ENCODE assay signal across 1 cellular context in the genomic region with DNA sequence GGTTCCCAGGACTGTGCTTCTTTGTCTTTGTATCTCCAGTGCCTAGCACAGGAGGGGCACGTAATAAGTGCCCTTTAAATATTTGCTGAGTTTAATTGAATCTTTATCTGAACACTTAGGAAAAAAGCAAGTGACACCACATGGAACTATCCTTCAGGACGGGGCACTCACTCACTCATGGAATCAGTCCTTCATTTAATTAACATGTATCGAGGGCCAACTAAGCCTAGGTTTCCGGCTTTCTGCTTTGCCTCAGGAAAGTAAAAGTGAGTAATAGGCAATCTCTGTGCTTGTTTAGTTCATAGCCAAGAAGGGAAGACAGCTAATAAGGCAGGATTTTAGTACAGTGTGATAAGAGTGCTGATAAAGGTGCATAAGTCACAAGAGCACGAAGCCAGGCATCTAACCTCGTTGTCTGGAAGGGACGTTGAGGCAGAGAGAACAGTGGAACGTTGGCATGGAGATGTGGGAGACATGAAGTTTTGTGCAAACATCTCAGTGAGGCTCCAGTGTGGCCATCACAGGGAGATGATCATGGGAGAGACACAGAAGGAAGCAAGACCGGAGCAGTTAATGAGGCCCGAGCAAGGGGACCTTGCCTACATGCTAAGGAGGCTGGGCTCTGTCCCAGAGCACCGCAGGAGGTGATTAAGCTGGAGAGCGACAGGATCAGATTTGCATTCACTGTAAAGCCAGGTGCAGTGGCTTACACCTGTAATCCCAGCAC.
TF ChIP-seq lines count a peak whose summit lies in the region.

No MANE protein-coding gene starts in this region.

TF ChIP-seq in HEK293, 187 proteins besides CTCF, POLR2A, EP300 and RAD21 (continued from another document):
- TF ChIP-seq, protein P1, sequence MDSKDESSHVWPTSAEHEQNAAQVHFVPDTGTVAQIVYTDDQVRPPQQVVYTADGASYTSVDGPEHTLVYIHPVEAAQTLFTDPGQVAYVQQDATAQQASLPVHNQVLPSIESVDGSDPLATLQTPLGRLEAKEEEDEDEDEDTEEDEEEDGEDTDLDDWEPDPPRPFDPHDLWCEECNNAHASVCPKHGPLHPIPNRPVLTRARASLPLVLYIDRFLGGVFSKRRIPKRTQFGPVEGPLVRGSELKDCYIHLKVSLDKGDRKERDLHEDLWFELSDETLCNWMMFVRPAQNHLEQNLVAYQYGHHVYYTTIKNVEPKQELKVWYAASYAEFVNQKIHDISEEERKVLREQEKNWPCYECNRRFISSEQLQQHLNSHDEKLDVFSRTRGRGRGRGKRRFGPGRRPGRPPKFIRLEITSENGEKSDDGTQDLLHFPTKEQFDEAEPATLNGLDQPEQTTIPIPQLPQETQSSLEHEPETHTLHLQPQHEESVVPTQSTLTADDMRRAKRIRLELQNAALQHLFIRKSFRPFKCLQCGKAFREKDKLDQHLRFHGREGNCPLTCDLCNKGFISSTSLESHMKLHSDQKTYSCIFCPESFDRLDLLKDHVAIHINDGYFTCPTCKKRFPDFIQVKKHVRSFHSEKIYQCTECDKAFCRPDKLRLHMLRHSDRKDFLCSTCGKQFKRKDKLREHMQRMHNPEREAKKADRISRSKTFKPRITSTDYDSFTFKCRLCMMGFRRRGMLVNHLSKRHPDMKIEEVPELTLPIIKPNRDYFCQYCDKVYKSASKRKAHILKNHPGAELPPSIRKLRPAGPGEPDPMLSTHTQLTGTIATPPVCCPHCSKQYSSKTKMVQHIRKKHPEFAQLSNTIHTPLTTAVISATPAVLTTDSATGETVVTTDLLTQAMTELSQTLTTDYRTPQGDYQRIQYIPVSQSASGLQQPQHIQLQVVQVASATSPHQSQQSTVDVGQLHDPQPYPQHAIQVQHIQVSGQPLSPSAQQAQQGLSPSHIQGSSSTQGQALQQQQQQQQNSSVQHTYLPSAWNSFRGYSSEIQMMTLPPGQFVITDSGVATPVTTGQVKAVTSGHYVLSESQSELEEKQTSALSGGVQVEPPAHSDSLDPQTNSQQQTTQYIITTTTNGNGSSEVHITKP (tag by site-specific recombination; IDR thresholded peaks at IDR 0.05), result 0 out of 2 replicates have a peak, but pooled peaks have one; percentile 29
- TF ChIP-seq REST (tag by site-specific recombination; IDR thresholded peaks at IDR 0.05) (peak; percentile 90), BCL11B (tag by site-specific recombination; IDR thresholded peaks at IDR 0.05; ENCODE audit: low read depth) (no peak), OVOL3 (tag by site-specific recombination; IDR thresholded peaks at IDR 0.05) (no peak), ZNF530 (tag by site-specific recombination; IDR thresholded peaks at IDR 0.05; ENCODE audit: low read depth) (no peak), ZNF473 (tag by site-specific recombination; IDR thresholded peaks at IDR 0.05) (0 out of 2 replicates have a peak, but pooled peaks have one; percentile 32)
- TF ChIP-seq, protein P2, sequence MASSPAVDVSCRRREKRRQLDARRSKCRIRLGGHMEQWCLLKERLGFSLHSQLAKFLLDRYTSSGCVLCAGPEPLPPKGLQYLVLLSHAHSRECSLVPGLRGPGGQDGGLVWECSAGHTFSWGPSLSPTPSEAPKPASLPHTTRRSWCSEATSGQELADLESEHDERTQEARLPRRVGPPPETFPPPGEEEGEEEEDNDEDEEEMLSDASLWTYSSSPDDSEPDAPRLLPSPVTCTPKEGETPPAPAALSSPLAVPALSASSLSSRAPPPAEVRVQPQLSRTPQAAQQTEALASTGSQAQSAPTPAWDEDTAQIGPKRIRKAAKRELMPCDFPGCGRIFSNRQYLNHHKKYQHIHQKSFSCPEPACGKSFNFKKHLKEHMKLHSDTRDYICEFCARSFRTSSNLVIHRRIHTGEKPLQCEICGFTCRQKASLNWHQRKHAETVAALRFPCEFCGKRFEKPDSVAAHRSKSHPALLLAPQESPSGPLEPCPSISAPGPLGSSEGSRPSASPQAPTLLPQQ (tag by site-specific recombination; IDR thresholded peaks at IDR 0.05), result 0 out of 2 replicates have a peak, but pooled peaks have one; percentile 46
